Comparison of ENCODE assay signal across 8 cellular contexts in the genomic region with DNA sequence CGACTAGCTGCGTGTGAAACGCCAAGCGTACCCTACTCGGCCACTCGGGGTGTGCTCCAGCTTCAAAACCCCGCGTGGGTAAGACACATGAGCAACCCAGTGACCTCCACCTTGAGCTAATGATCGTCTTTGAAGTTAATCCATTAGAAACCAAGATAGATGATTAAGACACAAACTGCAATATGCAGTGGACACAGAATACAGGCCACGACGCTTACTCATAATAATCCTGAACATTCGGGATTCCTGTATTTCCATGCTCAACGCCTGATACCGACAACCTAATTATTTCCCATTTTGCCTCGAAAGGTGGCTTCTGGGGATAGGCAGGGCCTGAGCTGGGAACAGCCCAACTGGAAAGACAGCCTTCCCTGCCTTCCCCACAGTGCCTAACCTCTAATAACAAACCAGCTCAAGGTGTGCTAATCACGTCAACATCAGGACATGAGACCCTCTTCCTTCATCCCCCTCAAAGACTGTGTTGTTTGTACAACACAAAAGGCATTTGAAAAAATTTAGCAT. TPM values are rescaled to one million over a fixed set of nuclear protein-coding genes. Genes with fewer than 3 reads are reported as not detected.
DNase-seq lines count a peak whose midpoint lies in the region; ATAC-seq and TF ChIP-seq lines count a peak whose summit lies in the region.

No MANE protein-coding gene starts in this region.

- peak overlapping the region; percentile 75 for H3K4me3 Mint-ChIP-seq in activated naive CD4-positive, alpha-beta T cell treated with anti-CD3 and anti-CD28 coated beads for 36 hours
- peak overlapping the region; percentile 88 for H3K4me3 Mint-ChIP-seq in activated naive CD8-positive, alpha-beta T cell

- no peaks in the 10 kb centered on the region for H3K27me3 ChIP-seq in kidney epithelial cell (ENCODE audit: control insufficient read depth, insufficient read depth, low read length)
- no peaks in the 10 kb centered on the region for H3K27me3 ChIP-seq in transverse colon

- no peaks in the 10 kb centered on the region for H3K36me3 ChIP-seq in kidney epithelial cell (ENCODE audit: control insufficient read depth, insufficient read depth, low read length)
- H3K36me3 ChIP-seq in transverse colon, result peaks cover 0 to 21% (median 7%) of the 10 kb centered on the region in 4 donors

- 26 to 67% methylated on average over 3 to 16 of the region's 16 CpGs for WGBS in transverse colon (ENCODE audit: low coverage in 1 of 2), 2 donors

- H3K27me3 Mint-ChIP-seq in activated naive CD4-positive, alpha-beta T cell treated with anti-CD3 and anti-CD28 coated beads for 36 hours (ENCODE audit: low read depth), result no peaks in the 10 kb centered on the region
- no peaks in the 10 kb centered on the region for H3K27me3 Mint-ChIP-seq in activated naive CD8-positive, alpha-beta T cell

- no peak for ATAC-seq in GM19328 (IDR thresholded peaks at IDR 0.05; ENCODE audit: unreplicated experiment)

- H3K27ac Mint-ChIP-seq in activated naive CD4-positive, alpha-beta T cell treated with anti-CD3 and anti-CD28 coated beads for 36 hours, result peak overlapping the region; percentile 42
- H3K27ac Mint-ChIP-seq in activated naive CD8-positive, alpha-beta T cell, result peak overlapping the region; percentile 58

- no peak for TF ChIP-seq POLR2A in transverse colon (IDR thresholded peaks at IDR 0.05)

- no peak for DNase-seq in activated naive CD4-positive, alpha-beta T cell treated with anti-CD3 and anti-CD28 coated beads for 36 hours
- no peak for DNase-seq in activated naive CD4-positive, alpha-beta T cell treated with Interleukin-2 at 50 U/mL for 16 hours
- no peak for DNase-seq in kidney epithelial cell (ENCODE audit: low read depth)
- no peak for DNase-seq in transverse colon
- no peak for DNase-seq in NCI-H526 treated with DMSO at 0.1 percent for 48 hours (lab: John Stamatoyannopoulos, UW)
- no peak for DNase-seq in anterior cingulate cortex (lab: John Stamatoyannopoulos, UW)

- CTCF ChIA-PET in activated naive CD4-positive, alpha-beta T cell treated with anti-CD3 and anti-CD28 coated beads for 36 hours (lab: Charles Lee), result interaction anchor here (1.0 to 1.3 kb wide), 4 partner anchors 13 to 52 kb away, joined by 3 to 4 read pairs (median 3); a partner anchor contains a TSS

- H3K4me1 ChIP-seq in transverse colon, result peaks cover 6 to 24% (median 17%) of the 10 kb centered on the region in 4 donors

- in situ Hi-C loops in transverse colon (cut with MboI; ENCODE audit: low pct_ligation_motif_present in 1 of 4, low pct_unique_long_range_greater_than_20kb in 1 of 4, low sequenced_read_pairs in 3 of 4), result no loop called here

- peak overlapping the region in 1 of 4 donors; percentile 90 for H3K27ac ChIP-seq in transverse colon

- H3K4me3 ChIP-seq in kidney epithelial cell (ENCODE audit: low read depth, low read length) (peak overlapping the region; percentile 52), transverse colon (peak overlapping the region in 3 of 4 donors; percentile 77 to 90 (median 79))

- no peaks in the 10 kb centered on the region for H3K9me3 ChIP-seq in transverse colon

- intact Hi-C loops in activated naive CD4-positive, alpha-beta T cell treated with anti-CD3 and anti-CD28 coated beads for 36 hours (cut with micrococcal nuclease), result loop anchor here (1.0 to 5.0 kb wide), 3 partner anchors 19 to 302 kb away; a partner anchor contains a TSS
- intact Hi-C loops in transverse colon (cut with DNase I; ENCODE audit: low total_unique reads), result loop anchor here (5.0 kb wide), 2 partner anchors 302 to 422 kb away; no protein-coding TSS in a partner anchor

- H3K9me3 Mint-ChIP-seq in activated naive CD4-positive, alpha-beta T cell treated with anti-CD3 and anti-CD28 coated beads for 36 hours, result no peaks in the 10 kb centered on the region
- H3K9me3 Mint-ChIP-seq in activated naive CD8-positive, alpha-beta T cell (ENCODE audit: low read depth), result no peaks in the 10 kb centered on the region

- H3K4me1 Mint-ChIP-seq in activated naive CD4-positive, alpha-beta T cell treated with anti-CD3 and anti-CD28 coated beads for 36 hours (ENCODE audit: low read depth), result peaks cover 17% of the 10 kb centered on the region
- H3K4me1 Mint-ChIP-seq in activated naive CD8-positive, alpha-beta T cell (ENCODE audit: low read depth), result peaks cover 22% of the 10 kb centered on the region

- H3K36me3 Mint-ChIP-seq in activated naive CD4-positive, alpha-beta T cell treated with anti-CD3 and anti-CD28 coated beads for 36 hours (ENCODE audit: low read depth), result peaks cover 10% of the 10 kb centered on the region
- H3K36me3 Mint-ChIP-seq in activated naive CD8-positive, alpha-beta T cell, result peaks cover 7% of the 10 kb centered on the region

- TF ChIP-seq EP300 in transverse colon (IDR thresholded peaks at IDR 0.05; ENCODE audit: low read depth), result no peak

- TF ChIP-seq CTCF in kidney epithelial cell (IDR thresholded peaks at IDR 0.05; ENCODE audit: insufficient read depth, low read length, poor library complexity, severe bottlenecking), result no peak
- TF ChIP-seq CTCF in transverse colon (IDR thresholded peaks at IDR 0.05), result no peak

RNA-seq across cellular contexts. Expression of a gene that starts 0.5 kb away (rescaled TPM):
- 10 to 100 TPM; 34.4 to 37.6 TPM for total RNA-seq in activated naive CD4-positive, alpha-beta T cell treated with anti-CD3 and anti-CD28 coated beads for 36 hours
- 78.2 and 88.8 TPM in 2 replicates for total RNA-seq in kidney epithelial cell
- total RNA-seq in transverse colon, result 10 to 100 TPM; 19.8 to 43.8 (median 38.2) TPM

RNA-seq across cellular contexts. Expression of a gene that starts 42.0 kb away (rescaled TPM):
- total RNA-seq in activated naive CD4-positive, alpha-beta T cell treated with anti-CD3 and anti-CD28 coated beads for 36 hours, result 10 to 100 TPM; 86.1 to 89.6 TPM
- 34.6 and 36.7 TPM in 2 replicates for total RNA-seq in kidney epithelial cell
- 10 to 100 TPM in 3 of 4 donors, 1 to 10 TPM in 1; 8.6 to 46.2 (median 23.5) TPM for total RNA-seq in transverse colon
